ENCODE assay signal across 16 cellular contexts in the genomic region with DNA sequence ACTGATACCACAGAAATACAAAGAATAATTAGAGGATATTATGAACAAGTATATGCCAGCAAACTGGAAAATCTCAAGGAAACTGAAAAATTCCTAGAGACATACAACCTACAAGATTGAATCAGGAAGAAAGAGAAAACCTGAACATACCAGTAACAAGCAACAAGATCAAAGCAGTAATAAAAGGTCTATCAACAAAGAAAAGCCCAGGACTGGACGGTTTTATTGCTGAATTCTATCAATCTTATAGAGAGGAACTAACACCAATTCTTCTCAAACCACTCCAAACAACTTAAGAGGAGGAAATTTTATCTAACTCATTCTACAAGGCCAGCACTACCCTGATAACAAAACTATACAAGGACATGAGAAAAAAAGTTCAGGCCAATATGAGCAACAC.
A peak's percentile ranks its signal among the peaks of the same experiment; 100 is the strongest.
DNase-seq lines count a peak whose midpoint lies in the region; ATAC-seq and TF ChIP-seq lines count a peak whose summit lies in the region.
"Had no signal": no experiment of that assay in that cellular context is flagged by ENCODE, and none has a peak within 500 bp of the region (broad histone marks: within the 10 kb centered on the region; RNA-seq: fewer than 3 reads in every experiment).

No MANE protein-coding gene starts in this region.

- no peaks in the 10 kb centered on the region for H3K4me1 ChIP-seq in CD8-positive, alpha-beta T cell (ENCODE audit: insufficient read depth, low read length)
- H3K4me1 ChIP-seq: BE2C had no signal

- CTCF ChIA-PET in CD8-positive, alpha-beta T cell (lab: Charles Lee), result no interaction called here
- CTCF ChIA-PET in T-cell (lab: Charles Lee), result no interaction called here

- H3K36me3 Mint-ChIP-seq in CD8-positive, alpha-beta T cell, result peaks cover 77% of the 10 kb centered on the region
- H3K36me3 Mint-ChIP-seq in T-cell (peaks cover 68% of the 10 kb centered on the region), nephron progenitor cell (ENCODE audit: low read depth) (peaks cover 82% of the 10 kb centered on the region)
- peaks cover 13% of the 10 kb centered on the region for H3K36me3 Mint-ChIP-seq in central memory CD8-positive, alpha-beta T cell (ENCODE audit: insufficient read depth)

- intact Hi-C loops in CD8-positive, alpha-beta T cell (cut with DNase I, micrococcal nuclease), result loop anchor here in 1 of 2 experiments (5.0 kb wide), 1 partner anchor 171 kb away; the partner anchor contains the start of gene TRMT10C

- H3K27ac Mint-ChIP-seq in CD8-positive, alpha-beta T cell, result peak overlapping the region; percentile 42
- H3K27ac Mint-ChIP-seq in T-cell (peak overlapping the region; percentile 70 to 77), nephron progenitor cell (peak overlapping the region; percentile 93)
- peak overlapping the region; percentile 93 for H3K27ac Mint-ChIP-seq in central memory CD8-positive, alpha-beta T cell (ENCODE audit: low read depth)
- H3K27ac Mint-ChIP-seq in stimulated activated naive CD8-positive, alpha-beta T cell treated with anti-CD3 and anti-CD28 coated beads, Interleukin-15, amount 100 ng/mL, for 72 hours, result no peak overlapping the region

- no peak for ATAC-seq in CD8-positive, alpha-beta T cell
- ATAC-seq in T-cell (replicated peaks in 1 of 4), result no peak
- no peak for ATAC-seq in central memory CD8-positive, alpha-beta T cell (replicated peaks; ENCODE audit: extremely low read depth, poor library complexity, severe bottlenecking)
- no peak for ATAC-seq in stimulated activated naive CD8-positive, alpha-beta T cell treated with anti-CD3 and anti-CD28 coated beads, Interleukin-15, amount 100 ng/mL, for 72 hours
- ATAC-seq in GM21381 (IDR thresholded peaks at IDR 0.05; ENCODE audit: unreplicated experiment), result no peak
- ATAC-seq: GM12878, K562 had no signal

- H3K36me3 ChIP-seq in CD8-positive, alpha-beta T cell (ENCODE audit: insufficient read depth, low read length), result no peaks in the 10 kb centered on the region
- H3K36me3 ChIP-seq: BE2C had no signal

- no peaks in the 10 kb centered on the region for H3K27me3 Mint-ChIP-seq in CD8-positive, alpha-beta T cell (ENCODE audit: low read depth)
- H3K27me3 Mint-ChIP-seq in T-cell (no peaks in the 10 kb centered on the region), nephron progenitor cell (ENCODE audit: low read depth, poor library complexity) (peaks cover 5% of the 10 kb centered on the region)
- H3K27me3 Mint-ChIP-seq in central memory CD8-positive, alpha-beta T cell, result no peaks in the 10 kb centered on the region
- no peaks in the 10 kb centered on the region for H3K27me3 Mint-ChIP-seq in stimulated activated naive CD8-positive, alpha-beta T cell treated with anti-CD3 and anti-CD28 coated beads, Interleukin-15, amount 100 ng/mL, for 72 hours

- no peak overlapping the region for H3K4me3 ChIP-seq in CD8-positive, alpha-beta T cell (ENCODE audit: low read depth, low read length)
- H3K4me3 ChIP-seq: GM12878, K562 had no signal

- no peak for DNase-seq in CD8-positive, alpha-beta T cell
- DNase-seq in T-cell, result no peak
- DNase-seq in central memory CD8-positive, alpha-beta T cell (ENCODE audit: low spot score in 2 of 2), result no peak
- DNase-seq in nephron progenitor cell, result no peak
- DNase-seq in UCSD-AML1 (lab: John Stamatoyannopoulos, UW; ENCODE audit: unreplicated experiment), result no peak
- no peak for DNase-seq in stimulated activated naive CD8-positive, alpha-beta T cell treated with anti-CD3 and anti-CD28 coated beads, Interleukin-15, amount 100 ng/mL, for 72 hours
- DNase-seq: BE2C, DND-41, HCEC 1CT, NCI-H1417 treated with DMSO at 0.1 percent for 48 hours, NCI-H1930, NCI-H446 treated with DMSO at 0.1 percent for 48 hours, NCI-H774 had no signal

- TF ChIP-seq CTCF in CD8-positive, alpha-beta T cell (IDR thresholded peaks at IDR 0.05), result no peak
- TF ChIP-seq CTCF in nephron progenitor cell (IDR thresholded peaks at IDR 0.05), result no peak

- peaks cover 23% of the 10 kb centered on the region for H3K9me3 Mint-ChIP-seq in CD8-positive, alpha-beta T cell
- peaks cover 4 to 39% (median 27%) of the 10 kb centered on the region in 3 donors for H3K9me3 Mint-ChIP-seq in T-cell
- H3K9me3 Mint-ChIP-seq in central memory CD8-positive, alpha-beta T cell, result peaks cover 12% of the 10 kb centered on the region
- peaks cover 79% of the 10 kb centered on the region for H3K9me3 Mint-ChIP-seq in nephron progenitor cell
- peaks cover 36 to 50% of the 10 kb centered on the region in 2 donors for H3K9me3 Mint-ChIP-seq in stimulated activated naive CD8-positive, alpha-beta T cell treated with anti-CD3 and anti-CD28 coated beads, Interleukin-15, amount 100 ng/mL, for 72 hours

- H3K4me1 Mint-ChIP-seq in CD8-positive, alpha-beta T cell (ENCODE audit: low read depth), result peaks cover 43% of the 10 kb centered on the region
- H3K4me1 Mint-ChIP-seq in T-cell (peaks cover 44 to 54% (median 49%) of the 10 kb centered on the region in 3 donors), nephron progenitor cell (peaks cover 9% of the 10 kb centered on the region)
- peaks cover 49% of the 10 kb centered on the region for H3K4me1 Mint-ChIP-seq in central memory CD8-positive, alpha-beta T cell
- peaks cover 43% of the 10 kb centered on the region for H3K4me1 Mint-ChIP-seq in stimulated activated naive CD8-positive, alpha-beta T cell treated with anti-CD3 and anti-CD28 coated beads, Interleukin-15, amount 100 ng/mL, for 72 hours

- H3K27ac ChIP-seq in CD8-positive, alpha-beta T cell (ENCODE audit: low read depth, low read length), result no peak overlapping the region

- no peak overlapping the region for H3K4me3 Mint-ChIP-seq in CD8-positive, alpha-beta T cell
- H3K4me3 Mint-ChIP-seq in T-cell, result no peak overlapping the region
- no peak overlapping the region for H3K4me3 Mint-ChIP-seq in central memory CD8-positive, alpha-beta T cell
- no peak overlapping the region for H3K4me3 Mint-ChIP-seq in nephron progenitor cell
- H3K4me3 Mint-ChIP-seq in stimulated activated naive CD8-positive, alpha-beta T cell treated with anti-CD3 and anti-CD28 coated beads, Interleukin-15, amount 100 ng/mL, for 72 hours, result no peak overlapping the region

- POLR2A ChIA-PET in CD8-positive, alpha-beta T cell (lab: Charles Lee), result no interaction called here
- POLR2A ChIA-PET in T-cell (lab: Charles Lee), result no interaction called here

- H3K9me3 ChIP-seq in CD8-positive, alpha-beta T cell (ENCODE audit: low read length), result peaks cover 5% of the 10 kb centered on the region
- H3K9me3 ChIP-seq: BE2C had no signal

- no peaks in the 10 kb centered on the region for H3K27me3 ChIP-seq in CD8-positive, alpha-beta T cell (ENCODE audit: insufficient read depth, low read length)
- H3K27me3 ChIP-seq: BE2C had no signal

Comparison
In these comparisons a context has a peak if more than half of its experiments do, and no peak if none do; other contexts are left out.
1. H3K27ac Mint-ChIP-seq: peak in CD8-positive, alpha-beta T cell (single experiment), T-cell (2 of 2), central memory CD8-positive, alpha-beta T cell (single experiment) and nephron progenitor cell (single experiment); none in stimulated activated naive CD8-positive, alpha-beta T cell treated with anti-CD3 and anti-CD28 coated beads, Interleukin-15, amount 100 ng/mL, for 72 hours (0 of 2).